23 cellular contexts compared by ENCODE assay signal in genomic region chr5:33410221-33410620, GRCh38.
"Had no signal": no experiment of that assay in that cellular context is flagged by ENCODE, and none has a peak within 500 bp of the region (broad histone marks: within the 10 kb centered on the region; RNA-seq: fewer than 3 reads in every experiment).

No MANE protein-coding gene starts in this region.

- DNase-seq: dermis blood vessel endothelial cell; effector memory CD4-positive, alpha-beta T cell; left ventricle myocardium superior; lower lobe of right lung; naive thymus-derived CD4-positive, alpha-beta T cell; right cardiac atrium; small intestine; stimulated activated CD4-positive, alpha-beta T cell treated with anti-CD3 and anti-CD28 coated beads, Interleukin-12 subunit alpha, Interleukin-12 subunit beta, amount 100 ng/mL, for 4 hours; stimulated activated CD4-positive, alpha-beta T cell treated with anti-CD3 and anti-CD28 coated beads, Interleukin-1b, Interleukin-23, amount 100 ng/mL, for 48 hours; stimulated activated CD4-positive, alpha-beta T cell treated with anti-CD3 and anti-CD28 coated beads, Interleukin-4, amount 100 ng/mL, for 1 hour; stimulated activated CD8-positive, alpha-beta memory T cell treated with anti-CD3 and anti-CD28 coated beads, Interleukin-4, amount 100 ng/mL, for 48 hours; stimulated activated naive CD4-positive, alpha-beta T cell; stimulated activated naive CD8-positive, alpha-beta T cell treated with anti-CD3 and anti-CD28 coated beads, Interleukin-15, amount 100 ng/mL, for 72 hours; thyroid gland had no signal

- H3K27me3 ChIP-seq: esophagus muscularis mucosa, neural progenitor cell, thyroid gland had no signal

- H3K27ac ChIP-seq: coronary artery, lower lobe of right lung, neural progenitor cell, prostate gland, thyroid gland had no signal

- ATAC-seq: left ventricle myocardium superior; lower lobe of right lung; naive thymus-derived CD4-positive, alpha-beta T cell; right cardiac atrium; stimulated activated naive CD8-positive, alpha-beta T cell treated with anti-CD3 and anti-CD28 coated beads, Interleukin-15, amount 100 ng/mL, for 72 hours had no signal

- H3K4me3 ChIP-seq: coronary artery, esophagus muscularis mucosa, lower lobe of right lung, neural progenitor cell, prostate gland, thyroid gland had no signal

- FAIRE-seq: endothelial cell of umbilical vein, frontal cortex, keratinocyte, small intestine had no signal

- H2AFZ ChIP-seq: neural progenitor cell had no signal

- H3K9me3 ChIP-seq: esophagus muscularis mucosa, lower lobe of right lung, prostate gland, thyroid gland had no signal

- H3K36me3 Mint-ChIP-seq: naive thymus-derived CD4-positive, alpha-beta T cell; neural progenitor cell; type B pancreatic cell had no signal

- H3K4me2 ChIP-seq: neural progenitor cell had no signal

- H3K4me1 Mint-ChIP-seq: nephron; stimulated activated naive CD8-positive, alpha-beta T cell treated with anti-CD3 and anti-CD28 coated beads, Interleukin-15, amount 100 ng/mL, for 72 hours had no signal

- H3K9ac ChIP-seq: neural progenitor cell had no signal

- H3K27me3 Mint-ChIP-seq: type B pancreatic cell had no signal

- H3K27ac Mint-ChIP-seq: naive thymus-derived CD4-positive, alpha-beta T cell; nephron; neural progenitor cell; stimulated activated naive CD8-positive, alpha-beta T cell treated with anti-CD3 and anti-CD28 coated beads, Interleukin-15, amount 100 ng/mL, for 72 hours; type B pancreatic cell had no signal

- H3K36me3 ChIP-seq: esophagus muscularis mucosa, lower lobe of right lung, neural progenitor cell, prostate gland, thyroid gland had no signal

- H3K9me3 Mint-ChIP-seq: nephron, neural progenitor cell, type B pancreatic cell had no signal

- H3K4me1 ChIP-seq: lower lobe of right lung, prostate gland, thyroid gland had no signal

- H3K4me3 Mint-ChIP-seq: naive thymus-derived CD4-positive, alpha-beta T cell; nephron; neural progenitor cell; stimulated activated naive CD8-positive, alpha-beta T cell treated with anti-CD3 and anti-CD28 coated beads, Interleukin-15, amount 100 ng/mL, for 72 hours; type B pancreatic cell had no signal
